35 cellular contexts compared by ENCODE assay signal in the genomic region with DNA sequence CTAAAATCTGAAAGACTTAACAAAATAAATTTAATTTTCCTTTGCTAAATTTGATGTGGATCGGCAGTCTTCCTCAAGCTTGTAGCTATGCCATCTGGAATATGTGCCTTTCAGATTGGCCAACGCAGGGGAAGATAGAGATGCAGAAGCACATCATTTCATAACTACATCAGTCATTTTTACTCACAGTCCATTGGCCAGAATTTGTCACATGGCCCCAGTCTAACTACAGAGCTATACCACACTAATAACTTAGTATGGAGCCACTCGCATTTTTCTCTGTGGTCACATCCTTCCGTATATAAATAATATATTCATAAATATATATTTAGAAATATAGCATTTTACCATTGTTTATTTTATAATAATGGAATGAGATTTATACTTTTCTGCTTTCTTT. TPM values are rescaled to one million over a fixed set of nuclear protein-coding genes. Genes with fewer than 3 reads are reported as not detected.
"Had no signal": no experiment of that assay in that cellular context is flagged by ENCODE, and none has a peak within 500 bp of the region (broad histone marks: within the 10 kb centered on the region; RNA-seq: fewer than 3 reads in every experiment).

No MANE protein-coding gene starts in this region.

- H3K27me3 ChIP-seq: MG63 had no signal

- H3K4me2 ChIP-seq: KMS-11 had no signal

- H3K9ac ChIP-seq: KMS-11 had no signal

- H3K36me3 ChIP-seq: MG63 had no signal

- H3K27ac ChIP-seq: KMS-11 had no signal

- DNase-seq: Karpas-422, Kasumi-1, MG63, MV-4-11, NCI-H1048, NCI-H1092, NCI-H1092 treated with DMSO at 0.1 percent for 48 hours, NCI-H1105, NCI-H1417, NCI-H1417 treated with DMSO at 0.1 percent for 48 hours, NCI-H1436, NCI-H1436 treated with DMSO at 0.1 percent for 48 hours, NCI-H146, NCI-H1694, NCI-H1694 treated with DMSO at 0.1 percent for 48 hours, NCI-H187, NCI-H187 treated with DMSO at 0.1 percent for 48 hours, NCI-H1930, NCI-H2029, NCI-H2029 treated with DMSO at 0.1 percent for 48 hours, NCI-H2081, NCI-H2081 treated with DMSO at 0.1 percent for 48 hours, NCI-H2107, NCI-H2171, NCI-H2171 treated with DMSO at 0.1 percent for 48 hours, NCI-H2227 treated with DMSO at 0.1 percent for 48 hours, NCI-H226, NCI-H345, NCI-H446, NCI-H446 treated with DMSO at 0.1 percent for 48 hours, NCI-H510A, NCI-H510A treated with DMSO at 0.1 percent for 48 hours had no signal

- H3K9me3 ChIP-seq: MG63 had no signal

- H3K4me3 ChIP-seq: MG63 had no signal

RNA-seq across cellular contexts. Expression of gene PRRX1, which starts 59.0 kb away (rescaled TPM):
- total RNA-seq: MCF 10A, NCI-H460 had no signal
